8 cellular contexts compared by ENCODE assay signal in genomic region chr1:177131723-177132122, GRCh38. TPM values are rescaled to one million over a fixed set of nuclear protein-coding genes. Genes with fewer than 3 reads are reported as not detected.
"Had no signal": no experiment of that assay in that cellular context is flagged by ENCODE, and none has a peak within 500 bp of the region (broad histone marks: within the 10 kb centered on the region; RNA-seq: fewer than 3 reads in every experiment).

No MANE protein-coding gene starts in this region.

- H3K4me3 ChIP-seq: GM23248, GM23338, HAP-1 had no signal

- H3K9me3 Mint-ChIP-seq: GM23338, H9 had no signal

- H2AFZ ChIP-seq: GM23248, GM23338 had no signal

- DNase-seq: GM23248, GOT3, H7, H9, HCEC 1CT, HFFc6 had no signal

- H3K9me3 ChIP-seq: HAP-1 had no signal

- H3K27ac ChIP-seq: GM23248 had no signal

- H3K36me3 ChIP-seq: HAP-1 had no signal

- H3K9ac ChIP-seq: GM23248 had no signal

- H3K4me1 ChIP-seq: HAP-1 had no signal

- H3K4me3 Mint-ChIP-seq: GM23338, H9, HFFc6 had no signal

- H3K27ac Mint-ChIP-seq: GM23338, H9, HFFc6 had no signal

- H3K4me2 ChIP-seq: GM23338 had no signal

RNA-seq across cellular contexts. Expression of gene ASTN1, which starts 32.8 kb away (rescaled TPM):
- total RNA-seq: GM23248, HFFc6 had no signal
- polyA plus RNA-seq: GM23248 had no signal

RNA-seq across cellular contexts. Expression of gene BRINP2, which starts 39.0 kb away (rescaled TPM):
- total RNA-seq: GM23248, H7, H9, HFFc6 had no signal
